ENCODE assay signal across 25 cellular contexts in genomic region chr6:47446974-47447373, GRCh38. TPM values are rescaled to one million over a fixed set of nuclear protein-coding genes. Genes with fewer than 3 reads are reported as not detected.
DNase-seq lines count a peak whose midpoint lies in the region; FAIRE-seq and TF ChIP-seq lines count a peak whose summit lies in the region.
"Had no signal": no experiment of that assay in that cellular context is flagged by ENCODE, and none has a peak within 500 bp of the region (broad histone marks: within the 10 kb centered on the region; RNA-seq: fewer than 3 reads in every experiment).

No MANE protein-coding gene starts in this region.

- peaks cover 7% of the 10 kb centered on the region for H3K4me1 Mint-ChIP-seq in astrocyte (ENCODE audit: low read depth, unreplicated experiment)
- H3K4me1 Mint-ChIP-seq: memory B cell had no signal

- no peak overlapping the region for H3K4me3 Mint-ChIP-seq in astrocyte (ENCODE audit: unreplicated experiment)
- H3K4me3 Mint-ChIP-seq: activated CD4-positive, alpha-beta memory T cell treated with anti-CD3 and anti-CD28 coated beads for 36 hours; memory B cell; type B pancreatic cell had no signal

- no peaks in the 10 kb centered on the region for H3K27me3 Mint-ChIP-seq in astrocyte (ENCODE audit: low read depth, unreplicated experiment)
- H3K27me3 Mint-ChIP-seq: activated CD4-positive, alpha-beta memory T cell treated with anti-CD3 and anti-CD28 coated beads for 36 hours; type B pancreatic cell had no signal

- in situ Hi-C loops in KBM-7 (cut with MboI; ENCODE audit: low pct_unique_long_range_greater_than_20kb, low sequenced_read_pairs): no loop called here

- BruUV-seq in OCI-LY7 (replicated peaks; lab: Mats Ljungman, UMichigan): no TSS peak

- no peaks in the 10 kb centered on the region for H3K36me3 Mint-ChIP-seq in astrocyte (ENCODE audit: low read depth, unreplicated experiment)
- H3K36me3 Mint-ChIP-seq: activated CD4-positive, alpha-beta memory T cell treated with anti-CD3 and anti-CD28 coated beads for 36 hours; memory B cell; type B pancreatic cell had no signal

- H3K9me3 Mint-ChIP-seq in astrocyte (ENCODE audit: unreplicated experiment): no peaks in the 10 kb centered on the region
- H3K9me3 Mint-ChIP-seq: activated CD4-positive, alpha-beta memory T cell treated with anti-CD3 and anti-CD28 coated beads for 36 hours; memory B cell; type B pancreatic cell had no signal

- H3K4me3 ChIP-seq in OCI-LY7 (ENCODE audit: low read depth, low read length, poor library complexity, severe bottlenecking): no peak overlapping the region
- no peak overlapping the region for H3K4me3 ChIP-seq in astrocyte (ENCODE audit: insufficient read depth, low read depth, low read length)
- no peak overlapping the region for H3K4me3 ChIP-seq in MM.1S (ENCODE audit: low read length)
- H3K4me3 ChIP-seq: body of pancreas, SK-N-MC had no signal

- H3F3A ChIP-seq in MM.1S (ENCODE audit: insufficient read depth, low read length): no peaks in the 10 kb centered on the region

- DNase-seq in NOMO-1 treated with DMSO at 0.1 percent for 48 hours (lab: John Stamatoyannopoulos, UW; ENCODE audit: unreplicated experiment) (peak; percentile 26), NOMO-1 treated with dmso at 0.1 percent for 144 hours (lab: John Stamatoyannopoulos, UW; ENCODE audit: unreplicated experiment) (no peak), OCI-LY7 (ENCODE audit: low spot score) (peak; percentile 53), astrocyte (ENCODE audit: low read depth) (peak; percentile 33), left kidney (ENCODE audit: low read depth, low spot score) (peak; percentile 68), KBM-7 (no peak), AG08395 (ENCODE audit: low spot score) (no peak), MM.1S (no peak)
- DNase-seq: 8988T; activated CD4-positive, alpha-beta memory T cell treated with anti-CD3 and anti-CD28 coated beads for 36 hours; activated naive CD4-positive, alpha-beta T cell treated with Interleukin-2 at 50 U/mL for 16 hours; activated T-cell treated with anti-CD3 and anti-CD28 coated beads for 4 hours; AML-193; body of pancreas; DMS53; effector memory CD4-positive, alpha-beta T cell; GDM1; NCI-H1105 treated with DMSO at 0.1 percent for 48 hours; NCI-H2081; nucleus accumbens; retina; T-helper 9 cell had no signal

- H3K36me3 ChIP-seq in OCI-LY7 (ENCODE audit: insufficient read depth, low read length) (no peaks in the 10 kb centered on the region), astrocyte (ENCODE audit: insufficient read depth, low read length) (no peaks in the 10 kb centered on the region), MM.1S (replicated peaks; ENCODE audit: insufficient read depth, low read length) (no peaks in the 10 kb centered on the region)

- H3K9me2 ChIP-seq in OCI-LY7 (ENCODE audit: insufficient read depth, low read length) (no peaks in the 10 kb centered on the region), MM.1S (replicated peaks; ENCODE audit: insufficient read depth, low read length) (no peaks in the 10 kb centered on the region)

- peak overlapping the region; percentile 29 for H3K4me2 ChIP-seq in OCI-LY7 (ENCODE audit: low read length)
- no peak overlapping the region for H3K4me2 ChIP-seq in astrocyte (ENCODE audit: low read length)
- H3K4me2 ChIP-seq in MM.1S (ENCODE audit: low read depth, low read length): no peak overlapping the region

- no peak for FAIRE-seq in astrocyte (lab: Jason Lieb, UNC)

- no peaks in the 10 kb centered on the region for H3K79me2 ChIP-seq in OCI-LY7 (ENCODE audit: insufficient read depth, low read depth, low read length)
- H3K79me2 ChIP-seq in astrocyte (ENCODE audit: insufficient read depth, low read length): no peaks in the 10 kb centered on the region
- no peaks in the 10 kb centered on the region for H3K79me2 ChIP-seq in MM.1S (ENCODE audit: low read length)

- H2AFZ ChIP-seq in OCI-LY7 (ENCODE audit: low read length) (peak overlapping the region; percentile 70), astrocyte (ENCODE audit: low read depth, low read length) (no peak overlapping the region), MM.1S (ENCODE audit: low read length) (no peak overlapping the region)

- H3K4me1 ChIP-seq in OCI-LY7 (ENCODE audit: insufficient read depth, low read length, poor library complexity, severe bottlenecking) (peaks cover 14% of the 10 kb centered on the region), astrocyte (ENCODE audit: insufficient read depth, low read length) (no peaks in the 10 kb centered on the region), MM.1S (ENCODE audit: low read length) (no peaks in the 10 kb centered on the region)

- H3K9me3 ChIP-seq in OCI-LY7 (ENCODE audit: low read length): no peaks in the 10 kb centered on the region
- no peaks in the 10 kb centered on the region for H3K9me3 ChIP-seq in astrocyte (ENCODE audit: insufficient read depth, low read depth, low read length)
- no peaks in the 10 kb centered on the region for H3K9me3 ChIP-seq in MM.1S (replicated peaks; ENCODE audit: insufficient read depth, low read length)
- H3K9me3 ChIP-seq: body of pancreas had no signal

- H3K27me3 ChIP-seq in astrocyte (ENCODE audit: insufficient read depth, low read length) (no peaks in the 10 kb centered on the region), MM.1S (replicated peaks; ENCODE audit: insufficient read depth, low read length) (no peaks in the 10 kb centered on the region)
- H3K27me3 ChIP-seq: body of pancreas had no signal

- no peak overlapping the region for H3K27ac Mint-ChIP-seq in astrocyte (ENCODE audit: unreplicated experiment)
- H3K27ac Mint-ChIP-seq: activated CD4-positive, alpha-beta memory T cell treated with anti-CD3 and anti-CD28 coated beads for 36 hours; memory B cell; type B pancreatic cell had no signal

- CTCF ChIA-PET in OCI-LY7 (lab: Charles Lee; ENCODE audit: unreplicated experiment): no interaction called here

- intact Hi-C loops in OCI-LY7 (cut with micrococcal nuclease; ENCODE audit: unreplicated experiment): no loop called here

- H4K20me1 ChIP-seq in OCI-LY7 (ENCODE audit: insufficient read depth, low read length) (no peaks in the 10 kb centered on the region), astrocyte (ENCODE audit: insufficient read depth, low read length) (no peaks in the 10 kb centered on the region), MM.1S (ENCODE audit: insufficient read depth, low read length) (no peaks in the 10 kb centered on the region)

- no peak for TF ChIP-seq CTCF in OCI-LY7 (conservative IDR thresholded peaks at IDR 0.05; ENCODE audit: low read length)
- no peak for TF ChIP-seq CTCF in astrocyte (IDR thresholded peaks at IDR 0.05; ENCODE audit: insufficient read depth, low read depth, low read length)
- TF ChIP-seq CTCF in MM.1S (IDR thresholded peaks at IDR 0.05; ENCODE audit: low read length): no peak

- no peak overlapping the region for H3K9ac ChIP-seq in astrocyte (ENCODE audit: low read length)
- no peak overlapping the region for H3K9ac ChIP-seq in MM.1S (ENCODE audit: low read length)

- peak overlapping the region; percentile 2 for H3K27ac ChIP-seq in OCI-LY7 (ENCODE audit: low read depth, low read length, poor library complexity, severe bottlenecking)
- no peak overlapping the region for H3K27ac ChIP-seq in astrocyte (ENCODE audit: low read depth, low read length)
- H3K27ac ChIP-seq in MM.1S (ENCODE audit: low read length): no peak overlapping the region
- H3K27ac ChIP-seq: body of pancreas, SK-N-MC had no signal

- POLR2A ChIA-PET in OCI-LY7 (lab: Charles Lee): interaction anchor here (0.8 to 1.4 kb wide), 5 partner anchors 11 to 76 kb away, joined by 3 to 6 read pairs (median 5); partner anchors contain the start of gene CD2AP

RNA-seq across cellular contexts. Expression of gene CD2AP, which starts 30.6 kb away (rescaled TPM):
- total RNA-seq in OCI-LY7 (2014; rRNA removed; shearing (Covaris generic)): 26.6 and 30.0 TPM in 2 replicates
- total RNA-seq in OCI-LY7 (2022): 58.0 and 61.7 TPM in 2 replicates
- total RNA-seq in astrocyte: 68.8 and 73.8 TPM in 2 replicates

Comparison
In these comparisons a context has a peak if more than half of its experiments do, and no peak if none do; other contexts are left out.
1. DNase-seq: peak in NOMO-1 treated with DMSO at 0.1 percent for 48 hours (single experiment), OCI-LY7 (single experiment), astrocyte (single experiment) and left kidney (single experiment); none in NOMO-1 treated with dmso at 0.1 percent for 144 hours (single experiment), KBM-7 (single experiment), AG08395 (single experiment) and MM.1S (single experiment).